ENCODE assay signal across 17 cellular contexts in genomic region chr11:107496011-107496410, GRCh38. TPM values are rescaled to one million over a fixed set of nuclear protein-coding genes. Genes with fewer than 3 reads are reported as not detected.
DNase-seq lines count a peak whose midpoint lies in the region; FAIRE-seq and TF ChIP-seq lines count a peak whose summit lies in the region.
"Had no signal": no experiment of that assay in that cellular context is flagged by ENCODE, and none has a peak within 500 bp of the region (broad histone marks: within the 10 kb centered on the region; RNA-seq: fewer than 3 reads in every experiment).

No MANE protein-coding gene starts in this region.

- no peak overlapping the region for H3K4me3 Mint-ChIP-seq in Calu3 (ENCODE audit: low read depth, unreplicated experiment)
- H3K4me3 Mint-ChIP-seq: stimulated activated effector memory CD8-positive, alpha-beta T cell treated with anti-CD3 and anti-CD28 coated beads, Interleukin-12 subunit alpha, Interleukin-12 subunit beta, amount 100 ng/mL, for 72 hours had no signal

- CTCF ChIA-PET in Calu3 (lab: Charles Lee), result interaction anchor here (0.7 kb wide), 1 partner anchor 24 kb away, joined by 3 read pairs; no protein-coding TSS in a partner anchor

- H3K27ac Mint-ChIP-seq in Calu3 (ENCODE audit: unreplicated experiment), result no peak overlapping the region
- H3K27ac Mint-ChIP-seq: stimulated activated effector memory CD8-positive, alpha-beta T cell treated with anti-CD3 and anti-CD28 coated beads, Interleukin-12 subunit alpha, Interleukin-12 subunit beta, amount 100 ng/mL, for 72 hours had no signal

- H3K79me2 ChIP-seq in keratinocyte (ENCODE audit: control insufficient read depth, insufficient read depth, low read length), result no peaks in the 10 kb centered on the region

- no peaks in the 10 kb centered on the region for H3K27me3 Mint-ChIP-seq in Calu3 (ENCODE audit: unreplicated experiment)

- no peaks in the 10 kb centered on the region for H3K9me3 ChIP-seq in keratinocyte (ENCODE audit: control insufficient read depth, low read depth, low read length)

- dilution Hi-C loops in keratinocyte (cut with MboI; ENCODE audit: extremely low pct_ligation_motif_present, low sequenced_read_pairs), result no loop called here

- no peak overlapping the region for H2AFZ ChIP-seq in keratinocyte (ENCODE audit: control insufficient read depth, low read length)

- H3K27me3 ChIP-seq in bronchial epithelial cell (ENCODE audit: control insufficient read depth, insufficient read depth, low read length) (no peaks in the 10 kb centered on the region), keratinocyte (ENCODE audit: control insufficient read depth, extremely low read depth, insufficient read depth, low read length) (no peaks in the 10 kb centered on the region)
- H3K27me3 ChIP-seq: BLaER1 treated with 17β-estradiol and CSF1 and Interleukin-3, amounts not matched to agents 10 nM and 100 nM had no signal

- H3K27ac ChIP-seq in keratinocyte (ENCODE audit: control insufficient read depth, insufficient read depth, low read length), result no peak overlapping the region
- H3K27ac ChIP-seq: BLaER1 treated with 17β-estradiol and CSF1 and Interleukin-3, amounts not matched to agents 10 nM and 100 nM; VCaP had no signal

- H3K4me1 ChIP-seq in keratinocyte (ENCODE audit: control insufficient read depth, extremely low read depth, insufficient read depth, low read length), result peaks cover 19% of the 10 kb centered on the region
- H3K4me1 ChIP-seq: BLaER1 treated with 17β-estradiol and CSF1 and Interleukin-3, amounts not matched to agents 10 nM and 100 nM had no signal

- H3K4me3 ChIP-seq in bronchial epithelial cell (ENCODE audit: low read depth, low read length) (no peak overlapping the region), keratinocyte (ENCODE audit: control insufficient read depth in 2 of 3, extremely low read depth in 1 of 3, insufficient read depth in 2 of 3, low read depth in 1 of 3, low read length in 3 of 3) (no peak overlapping the region)
- H3K4me3 ChIP-seq: BLaER1 treated with 17β-estradiol and CSF1 and Interleukin-3, amounts not matched to agents 10 nM and 100 nM had no signal

- no peaks in the 10 kb centered on the region for H4K20me1 ChIP-seq in keratinocyte (ENCODE audit: control insufficient read depth, extremely low read depth, insufficient read depth, low read length)
- H4K20me1 ChIP-seq: BLaER1 treated with 17β-estradiol and CSF1 and Interleukin-3, amounts not matched to agents 10 nM and 100 nM had no signal

- no peaks in the 10 kb centered on the region for H3K9me1 ChIP-seq in keratinocyte (ENCODE audit: control insufficient read depth, extremely low read depth, insufficient read depth, low read length)

- no peak for TF ChIP-seq CTCF in bronchial epithelial cell (IDR thresholded peaks at IDR 0.05; ENCODE audit: insufficient read depth, low read length, severe bottlenecking)
- TF ChIP-seq CTCF in keratinocyte (optimal IDR thresholded peaks at IDR 0.05 in 1 of 3, IDR thresholded peaks at IDR 0.05 in 1 of 3, conservative IDR thresholded peaks at IDR 0.05 in 1 of 3; ENCODE audit: extremely low read depth in 1 of 3, insufficient read depth in 2 of 3, low read length in 3 of 3), result no peak
- TF ChIP-seq CTCF in Calu3 (IDR thresholded peaks at IDR 0.05; ENCODE audit: unreplicated experiment), result no peak

- DNase-seq in AG08395 (ENCODE audit: low spot score) (peak; percentile 59), HS-5 (ENCODE audit: low read depth) (peak; percentile 20), bronchial epithelial cell (ENCODE audit: low read depth) (peak; percentile 22), keratinocyte (ENCODE audit: low read depth, low spot score) (no peak), NCI-H146 treated with DMSO at 0.1 percent for 48 hours (lab: John Stamatoyannopoulos, UW; ENCODE audit: unreplicated experiment) (no peak), T1000 (lab: John Stamatoyannopoulos, UW) (no peak), Calu3 (no peak), DMS53 (lab: John Stamatoyannopoulos, UW) (no peak)
- DNase-seq: anterior cingulate cortex; erythroblast; kidney; NCI-H524 treated with DMSO at 0.1 percent for 48 hours; Right ventricle myocardium superior; stimulated activated CD4-positive, alpha-beta T cell treated with anti-CD3 and anti-CD28 coated beads, Interleukin-2, amount 100 ng/mL, for 24 hours had no signal

- no peak overlapping the region for H3K4me2 ChIP-seq in keratinocyte (ENCODE audit: control insufficient read depth, extremely low read depth, insufficient read depth, low read depth, low read length)
- H3K4me2 ChIP-seq: BLaER1 treated with 17β-estradiol and CSF1 and Interleukin-3, amounts not matched to agents 10 nM and 100 nM had no signal

- no peaks in the 10 kb centered on the region for H3K36me3 Mint-ChIP-seq in Calu3 (ENCODE audit: insufficient read depth, unreplicated experiment)

- H3K36me3 ChIP-seq in bronchial epithelial cell (ENCODE audit: control insufficient read depth, insufficient read depth, low read length) (no peaks in the 10 kb centered on the region), keratinocyte (ENCODE audit: control insufficient read depth in 2 of 2, extremely low read depth in 1 of 2, insufficient read depth in 2 of 2, low read length in 2 of 2) (no peaks in the 10 kb centered on the region)

- BruUV-seq in Calu3 (replicated peaks; lab: Mats Ljungman, UMichigan), result no TSS peak

- peaks cover 9% of the 10 kb centered on the region for H3K4me1 Mint-ChIP-seq in Calu3 (ENCODE audit: low read depth, unreplicated experiment)
- H3K4me1 Mint-ChIP-seq: stimulated activated effector memory CD8-positive, alpha-beta T cell treated with anti-CD3 and anti-CD28 coated beads, Interleukin-12 subunit alpha, Interleukin-12 subunit beta, amount 100 ng/mL, for 72 hours had no signal

- FAIRE-seq in bronchial epithelial cell (lab: Jason Lieb, UNC) (no peak), keratinocyte (lab: Jason Lieb, UNC) (peak; percentile 81)
- FAIRE-seq: kidney had no signal

- H3K9ac ChIP-seq in keratinocyte (ENCODE audit: control insufficient read depth, extremely low read depth, insufficient read depth, low read length), result no peak overlapping the region
- H3K9ac ChIP-seq: BLaER1 treated with 17β-estradiol and CSF1 and Interleukin-3, amounts not matched to agents 10 nM and 100 nM had no signal

- intact Hi-C loops in Calu3 (cut with micrococcal nuclease; ENCODE audit: unreplicated experiment), result no loop called here

- no peaks in the 10 kb centered on the region for H3K9me3 Mint-ChIP-seq in Calu3 (ENCODE audit: low read depth, unreplicated experiment)
- H3K9me3 Mint-ChIP-seq: stimulated activated effector memory CD8-positive, alpha-beta T cell treated with anti-CD3 and anti-CD28 coated beads, Interleukin-12 subunit alpha, Interleukin-12 subunit beta, amount 100 ng/mL, for 72 hours had no signal

RNA-seq across cellular contexts. Expression of gene CWF19L2, which starts 38.4 kb away (rescaled TPM):
- total RNA-seq in bronchial epithelial cell (13.2 and 13.7 TPM in 2 replicates), Calu3 (2022) (9.5 and 10.0 TPM in 2 replicates)
- 3.5 to 6.2 TPM (median 3.5 TPM) in 3 replicates for polyA plus RNA-seq in keratinocyte
- 16.6 TPM for polyA plus RNA-seq in keratinocyte (2011; ENCODE audit: low read depth)
- polyA plus RNA-seq in keratinocyte (2011; cell fraction: cytosol; rRNA removed), result 2.3 and 4.2 TPM in 2 replicates
- 4.2 and 5.8 TPM in 2 replicates for polyA plus RNA-seq in keratinocyte (2011; cell fraction: nucleus; rRNA removed)
- 6.4 and 8.0 TPM in 2 replicates for polyA plus RNA-seq in keratinocyte (2012; ENCODE audit: low replicate concordance)
- polyA minus RNA-seq in keratinocyte, result 1.4 to 8.0 TPM (median 4.4 TPM) in 3 replicates
- 3.8 TPM for polyA minus RNA-seq in keratinocyte (2011; cell fraction: cytosol; rRNA and poly(A)+ RNA removed)
- polyA minus RNA-seq in keratinocyte (2011; cell fraction: nucleus; rRNA and poly(A)+ RNA removed), result 5.9 and 10.3 TPM in 2 replicates

Comparison
In these comparisons a context has a peak if more than half of its experiments do, and no peak if none do; other contexts are left out.
1. DNase-seq: peak in AG08395 (single experiment), HS-5 (single experiment) and bronchial epithelial cell (single experiment); none in keratinocyte (single experiment), NCI-H146 treated with DMSO at 0.1 percent for 48 hours (single experiment), T1000 (single experiment), Calu3 (single experiment) and DMS53 (single experiment).